Comparison of ENCODE assay signal across 33 cellular contexts in the genomic region with DNA sequence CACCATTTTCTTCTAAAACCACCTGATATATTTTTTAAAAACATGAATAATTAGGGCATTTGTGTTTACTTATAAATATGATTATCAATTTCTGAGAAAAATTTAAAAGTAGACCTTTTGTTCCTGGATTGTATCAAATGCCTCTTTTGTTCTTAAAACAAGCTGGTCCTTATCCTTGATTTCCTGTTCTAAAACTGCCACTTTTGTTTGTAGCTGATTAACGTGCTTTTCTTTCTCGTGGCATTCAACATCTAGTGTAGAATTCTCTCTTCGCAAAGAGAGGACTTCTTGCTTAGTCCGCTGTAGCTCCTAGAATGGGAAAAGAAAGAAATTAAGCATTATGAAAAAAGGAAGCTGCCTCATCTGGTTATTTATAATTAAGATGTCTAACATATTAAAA.
"Had no signal": no experiment of that assay in that cellular context is flagged by ENCODE, and none has a peak within 500 bp of the region (broad histone marks: within the 10 kb centered on the region; RNA-seq: fewer than 3 reads in every experiment).

No MANE protein-coding gene starts in this region.

- H3K27ac Mint-ChIP-seq: activated B cell treated with CpG ODN at 0.5 μM for 24 hours; activated CD4-positive, alpha-beta memory T cell treated with anti-CD3 and anti-CD28 coated beads, Interleukin-2, amount 10 ng/mL, durations not matched to agents 7 days and 5 days; activated CD8-positive, alpha-beta memory T cell treated with anti-CD3 and anti-CD28 coated beads, Interleukin-2, amount 10 ng/mL, durations not matched to agents 7 days and 5 days; activated naive CD4-positive, alpha-beta T cell treated with anti-CD3 and anti-CD28 coated beads, Interleukin-2, amount 10 ng/mL, durations not matched to agents 7 days and 5 days; activated naive CD8-positive, alpha-beta T cell; activated naive CD8-positive, alpha-beta T cell treated with anti-CD3 and anti-CD28 coated beads, Interleukin-2, amount 50 U/mL, for 24 hours had no signal

- H3K27ac ChIP-seq: SJCRH30, VCaP had no signal

- H3K27me3 Mint-ChIP-seq: activated B cell treated with CpG ODN at 0.5 μM for 24 hours; activated CD4-positive, alpha-beta memory T cell treated with anti-CD3 and anti-CD28 coated beads, Interleukin-2, amount 10 ng/mL, durations not matched to agents 7 days and 5 days; activated CD8-positive, alpha-beta memory T cell treated with anti-CD3 and anti-CD28 coated beads, Interleukin-2, amount 10 ng/mL, durations not matched to agents 7 days and 5 days; activated naive CD4-positive, alpha-beta T cell treated with anti-CD3 and anti-CD28 coated beads, Interleukin-2, amount 10 ng/mL, durations not matched to agents 7 days and 5 days; activated naive CD8-positive, alpha-beta T cell; activated naive CD8-positive, alpha-beta T cell treated with anti-CD3 and anti-CD28 coated beads, Interleukin-2, amount 50 U/mL, for 24 hours; brain had no signal

- H3K4me1 ChIP-seq: SJCRH30 had no signal

- H3K4me3 ChIP-seq: K562, SJCRH30 had no signal

- H3K4me1 Mint-ChIP-seq: activated B cell treated with CpG ODN at 0.5 μM for 24 hours; activated CD4-positive, alpha-beta memory T cell treated with anti-CD3 and anti-CD28 coated beads, Interleukin-2, amount 10 ng/mL, durations not matched to agents 7 days and 5 days; activated CD8-positive, alpha-beta memory T cell treated with anti-CD3 and anti-CD28 coated beads, Interleukin-2, amount 10 ng/mL, durations not matched to agents 7 days and 5 days; brain had no signal

- H3K27me3 ChIP-seq: SJCRH30 had no signal

- DNase-seq: activated B cell treated with CpG ODN at 0.5 μM for 24 hours; activated CD4-positive, alpha-beta memory T cell treated with anti-CD3 and anti-CD28 coated beads, Interleukin-2, amount 10 ng/mL, durations not matched to agents 7 days and 5 days; activated CD4-positive, alpha-beta T cell treated with anti-CD3 and anti-CD28 coated beads for 1 hour; activated CD4-positive, alpha-beta T cell treated with anti-CD3 and anti-CD28 coated beads for 48 hours; activated CD8-positive, alpha-beta memory T cell treated with anti-CD3 and anti-CD28 coated beads for 24 hours; activated CD8-positive, alpha-beta memory T cell treated with anti-CD3 and anti-CD28 coated beads, Interleukin-2, amount 10 ng/mL, durations not matched to agents 7 days and 5 days; activated CD8-positive, alpha-beta memory T cell treated with anti-CD3 and anti-CD28 coated beads, Interleukin-2, amount 50 U/mL, for 48 hours; activated effector memory CD4-positive, alpha-beta T cell treated with Interleukin-2 at 50 U/mL for 16 hours; activated naive CD4-positive, alpha-beta T cell treated with anti-CD3 and anti-CD28 coated beads, Interleukin-2, amount 10 ng/mL, durations not matched to agents 7 days and 5 days; activated naive CD8-positive, alpha-beta T cell treated with anti-CD3 and anti-CD28 coated beads, Interleukin-2, amount 50 U/mL, for 24 hours; activated T-cell treated with anti-CD3 and anti-CD28 coated beads, Interleukin-2, amount 50 U/mL, for 48 hours; anterior cingulate cortex; caudate nucleus; cerebellar nuclear complex; NCI-H1092 treated with DMSO at 0.1 percent for 48 hours; NCI-H1417; NCI-H146; NCI-H187; NCI-H2029 treated with DMSO at 0.1 percent for 48 hours; NCI-H2107; NCI-H226; NCI-H446 treated with DMSO at 0.1 percent for 48 hours; NCI-H524; SHP77; SJCRH30; SW 1271; T-helper 1 cell; T-helper 2 cell; T-helper 9 cell had no signal

- H3K9me3 Mint-ChIP-seq: activated B cell treated with CpG ODN at 0.5 μM for 24 hours; activated CD4-positive, alpha-beta memory T cell treated with anti-CD3 and anti-CD28 coated beads, Interleukin-2, amount 10 ng/mL, durations not matched to agents 7 days and 5 days; activated naive CD4-positive, alpha-beta T cell treated with anti-CD3 and anti-CD28 coated beads, Interleukin-2, amount 10 ng/mL, durations not matched to agents 7 days and 5 days; activated naive CD8-positive, alpha-beta T cell treated with anti-CD3 and anti-CD28 coated beads, Interleukin-2, amount 50 U/mL, for 24 hours; brain had no signal

- H3K9me3 ChIP-seq: SJCRH30 had no signal

- H3K4me3 Mint-ChIP-seq: activated B cell treated with CpG ODN at 0.5 μM for 24 hours; activated CD4-positive, alpha-beta memory T cell treated with anti-CD3 and anti-CD28 coated beads, Interleukin-2, amount 10 ng/mL, durations not matched to agents 7 days and 5 days; activated CD8-positive, alpha-beta memory T cell treated with anti-CD3 and anti-CD28 coated beads, Interleukin-2, amount 10 ng/mL, durations not matched to agents 7 days and 5 days; activated naive CD4-positive, alpha-beta T cell treated with anti-CD3 and anti-CD28 coated beads, Interleukin-2, amount 10 ng/mL, durations not matched to agents 7 days and 5 days; activated naive CD8-positive, alpha-beta T cell; activated naive CD8-positive, alpha-beta T cell treated with anti-CD3 and anti-CD28 coated beads, Interleukin-2, amount 50 U/mL, for 24 hours; brain had no signal
